In the genomic region with DNA sequence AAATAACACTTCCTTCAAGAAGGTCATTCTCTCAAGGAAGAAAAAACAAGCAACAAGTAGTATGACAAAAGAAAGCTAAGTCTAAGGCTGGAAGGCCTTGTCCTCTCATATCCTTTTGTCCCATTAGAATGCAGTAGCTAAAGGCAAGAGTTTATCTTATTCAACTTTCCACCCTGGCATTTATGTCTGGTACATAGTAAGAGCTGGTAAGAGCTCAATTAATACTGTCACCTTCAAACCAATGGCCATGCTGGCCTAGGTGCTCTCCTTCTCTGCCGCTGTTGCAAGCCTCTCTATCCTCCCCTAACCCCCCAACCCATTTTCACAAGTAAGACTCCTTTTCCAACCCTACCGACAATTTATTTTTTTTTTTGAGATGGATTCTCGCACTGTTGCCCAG, we compare ENCODE assay signal across 17 cellular contexts.
"Had no signal": no experiment of that assay in that cellular context is flagged by ENCODE, and none has a peak within 500 bp of the region (broad histone marks: within the 10 kb centered on the region; RNA-seq: fewer than 3 reads in every experiment).

No MANE protein-coding gene starts in this region.

- H3K27me3 Mint-ChIP-seq: naive B cell had no signal

- H3K9me3 Mint-ChIP-seq: naive B cell, nephron had no signal

- H3K9me3 ChIP-seq: left lung had no signal

- H3K4me3 ChIP-seq: coronary artery, left lung, lung had no signal

- ATAC-seq: esophagus mucosa, left lung had no signal

- FAIRE-seq: frontal cortex, small intestine had no signal

- H3K4me1 Mint-ChIP-seq: naive B cell had no signal

- H3K27ac ChIP-seq: coronary artery, left lung had no signal

- H3K4me3 Mint-ChIP-seq: naive B cell, nephron had no signal

- H3K27me3 ChIP-seq: left lung had no signal

- DNase-seq: effector CD4-positive, alpha-beta T cell; islet precursor cell; left lung; mesenchymal stem cell; midbrain; naive B cell; posterior cingulate gyrus; right cardiac atrium; small intestine; stimulated activated CD4-positive, alpha-beta T cell treated with anti-CD3 and anti-CD28 coated beads, Interleukin-12 subunit alpha, Interleukin-12 subunit beta, amount 100 ng/mL, for 4 hours; stimulated activated naive CD4-positive, alpha-beta T cell treated with Interleukin-2 at 50 U/mL for 16 hours; trophoblast cell had no signal
